8 cellular contexts compared by ENCODE assay signal in genomic region chr14:76761849-76762616, GRCh38. TPM values are rescaled to one million over a fixed set of nuclear protein-coding genes. Genes with fewer than 3 reads are reported as not detected.
DNase-seq lines count a peak whose midpoint lies in the region; ATAC-seq and TF ChIP-seq lines count a peak whose summit lies in the region.

No MANE protein-coding gene starts in this region.

- H3K9me3 Mint-ChIP-seq in CD4-positive, alpha-beta memory T cell: no peaks in the 10 kb centered on the region
- no peaks in the 10 kb centered on the region for H3K9me3 Mint-ChIP-seq in GM23338
- H3K9me3 Mint-ChIP-seq in glutamatergic neuron (ENCODE audit: unreplicated experiment): peaks cover 11% of the 10 kb centered on the region

- no peak for TF ChIP-seq CTCF in GM23338 (conservative IDR thresholded peaks at IDR 0.05; ENCODE audit: low read depth in 2 of 2)
- TF ChIP-seq CTCF in WERI-Rb-1 (IDR thresholded peaks at IDR 0.05; ENCODE audit: low read depth, low read length): no peak
- TF ChIP-seq CTCF in glutamatergic neuron (IDR thresholded peaks at IDR 0.05; ENCODE audit: partially characterized antibody, unreplicated experiment): no peak

- H4K20me1 ChIP-seq in GM23338 (replicated peaks; ENCODE audit: insufficient read depth): no peaks in the 10 kb centered on the region

- H3K4me1 Mint-ChIP-seq in CD4-positive, alpha-beta memory T cell: peaks cover 4 to 49% (median 15%) of the 10 kb centered on the region in 4 donors
- H3K4me1 Mint-ChIP-seq in GM23338: peaks cover 15% of the 10 kb centered on the region
- peaks cover 13% of the 10 kb centered on the region for H3K4me1 Mint-ChIP-seq in glutamatergic neuron (ENCODE audit: low read depth, unreplicated experiment)

- H3K27me3 Mint-ChIP-seq in CD4-positive, alpha-beta memory T cell: peaks cover 8 to 18% of the 10 kb centered on the region in 2 donors
- H3K27me3 Mint-ChIP-seq in GM23338 (ENCODE audit: insufficient read depth, low read depth, poor library complexity) (peaks cover 43% of the 10 kb centered on the region), glutamatergic neuron (ENCODE audit: unreplicated experiment) (peaks cover 15% of the 10 kb centered on the region)

- H3K9ac ChIP-seq in trophoblast cell (ENCODE audit: low read length): no peak overlapping the region

- H3K4me3 ChIP-seq in CD4-positive, alpha-beta memory T cell (ENCODE audit: low read length in 2 of 2): peak overlapping the region in 1 of 2 donors; percentile 69
- H3K4me3 ChIP-seq in GM23338 (peak overlapping the region; percentile 86), WERI-Rb-1 (ENCODE audit: low read depth, low read length) (peak overlapping the region; percentile 62), trophoblast cell (ENCODE audit: low read depth, low read length) (peak overlapping the region; percentile 78)

- H3K79me2 ChIP-seq in GM23338 (replicated peaks; ENCODE audit: insufficient read depth) (no peaks in the 10 kb centered on the region), trophoblast cell (ENCODE audit: control insufficient read depth, insufficient read depth, low read length, poor library complexity) (peaks cover 2% of the 10 kb centered on the region)

- H3K36me3 ChIP-seq in CD4-positive, alpha-beta memory T cell (ENCODE audit: insufficient read depth, low read length): no peaks in the 10 kb centered on the region
- H3K36me3 ChIP-seq in GM23338 (ENCODE audit: insufficient read depth): no peaks in the 10 kb centered on the region
- no peaks in the 10 kb centered on the region for H3K36me3 ChIP-seq in WERI-Rb-1
- no peaks in the 10 kb centered on the region for H3K36me3 ChIP-seq in trophoblast cell (ENCODE audit: control insufficient read depth in 1 of 2, insufficient read depth in 2 of 2, low read length in 2 of 2)

- peak overlapping the region; percentile 24 for H3K14ac ChIP-seq in trophoblast cell (ENCODE audit: low read length)

- CTCF ChIA-PET in CD4-positive, alpha-beta memory T cell (lab: Charles Lee; ENCODE audit: partially characterized antibody): interaction anchor here (1.6 to 2.8 kb wide), 2 partner anchors 23 to 308 kb away, joined by 3 to 13 read pairs; no protein-coding TSS in a partner anchor

- no peak overlapping the region for H2AK5ac ChIP-seq in trophoblast cell (ENCODE audit: low read length)

- intact Hi-C loops in CD4-positive, alpha-beta memory T cell (cut with micrococcal nuclease): loop anchor here (1.0 to 2.0 kb wide), 2 partner anchors 28 to 51 kb away; partner anchors contain the start of gene ANGEL1

- H3K27ac ChIP-seq in CD4-positive, alpha-beta memory T cell (ENCODE audit: low read depth, low read length): no peak overlapping the region
- H3K27ac ChIP-seq in GM23338 (ENCODE audit: low read depth) (no peak overlapping the region), WERI-Rb-1 (no peak overlapping the region), trophoblast cell (ENCODE audit: low read depth, low read length) (no peak overlapping the region)

- no peak overlapping the region for H2BK12ac ChIP-seq in trophoblast cell (ENCODE audit: low read length)

- POLR2A ChIA-PET in CD4-positive, alpha-beta memory T cell (lab: Charles Lee; ENCODE audit: partially characterized antibody): interaction anchor here (1.0 to 2.1 kb wide), 5 partner anchors 15 to 53 kb away, joined by 3 to 9 read pairs (median 4); partner anchors contain the start of gene ANGEL1

- peak overlapping the region; percentile 91 for H2AFZ ChIP-seq in GM23338
- peak overlapping the region; percentile 48 for H2AFZ ChIP-seq in trophoblast cell (ENCODE audit: insufficient read depth, low read length, poor library complexity)

- H3F3A ChIP-seq in GM23338 (replicated peaks; ENCODE audit: low read depth): no peaks in the 10 kb centered on the region

- no peaks in the 10 kb centered on the region for H3K36me3 Mint-ChIP-seq in CD4-positive, alpha-beta memory T cell
- H3K36me3 Mint-ChIP-seq in GM23338 (ENCODE audit: low read depth): no peaks in the 10 kb centered on the region
- peaks cover 7% of the 10 kb centered on the region for H3K36me3 Mint-ChIP-seq in glutamatergic neuron (ENCODE audit: unreplicated experiment)

- H3K4me3 Mint-ChIP-seq in CD4-positive, alpha-beta memory T cell: peak overlapping the region; percentile 77 to 92 (median 86)
- H3K4me3 Mint-ChIP-seq in GM23338 (peak overlapping the region; percentile 80), glutamatergic neuron (ENCODE audit: unreplicated experiment) (peak overlapping the region; percentile 93)

- H3K4me1 ChIP-seq in CD4-positive, alpha-beta memory T cell (ENCODE audit: insufficient read depth, low read length): peaks cover 22% of the 10 kb centered on the region
- H3K4me1 ChIP-seq in GM23338 (ENCODE audit: insufficient read depth) (peaks cover 14% of the 10 kb centered on the region), trophoblast cell (ENCODE audit: control insufficient read depth in 1 of 2, insufficient read depth in 2 of 2, low read length in 2 of 2) (peaks cover 7 to 8% of the 10 kb centered on the region in 2 experiments)

- H4K91ac ChIP-seq in trophoblast cell (ENCODE audit: low read depth, low read length): peak overlapping the region; percentile 22

- no peaks in the 10 kb centered on the region for H3K27me3 ChIP-seq in CD4-positive, alpha-beta memory T cell (ENCODE audit: insufficient read depth, low read length)
- H3K27me3 ChIP-seq in GM23338 (ENCODE audit: insufficient read depth) (peaks cover 80% of the 10 kb centered on the region), WERI-Rb-1 (ENCODE audit: insufficient read depth, low read depth, severe bottlenecking) (peaks cover 12% of the 10 kb centered on the region), trophoblast cell (ENCODE audit: insufficient read depth, low read length) (peaks cover 22% of the 10 kb centered on the region)

- H3K23ac ChIP-seq in trophoblast cell (ENCODE audit: low read length): no peak overlapping the region

- H2BK120ac ChIP-seq in trophoblast cell (ENCODE audit: insufficient read depth, low read length, poor library complexity): no peak overlapping the region

- H4K8ac ChIP-seq in trophoblast cell (ENCODE audit: low read depth, low read length): peak overlapping the region; percentile 14

- H3K79me1 ChIP-seq in trophoblast cell (ENCODE audit: low read length): peaks cover 6% of the 10 kb centered on the region

- no peak overlapping the region for H2BK5ac ChIP-seq in trophoblast cell (ENCODE audit: low read depth, low read length, poor library complexity)

- peak in 2 of 5 donors; percentile 4 to 39 for DNase-seq in CD4-positive, alpha-beta memory T cell
- DNase-seq in GM23338 (ENCODE audit: low spot score): no peak
- DNase-seq in WERI-Rb-1: no peak
- DNase-seq in glutamatergic neuron: peak; percentile 42
- DNase-seq in trophoblast cell: no peak
- no peak for DNase-seq in T-helper 9 cell
- DNase-seq in SHP77 (lab: John Stamatoyannopoulos, UW): no peak

- H3K4me2 ChIP-seq in GM23338: peak overlapping the region; percentile 97
- peak overlapping the region; percentile 92 for H3K4me2 ChIP-seq in trophoblast cell (ENCODE audit: low read length)

- ATAC-seq in GM23338: peak; percentile 72
- ATAC-seq in HG02642 (IDR thresholded peaks at IDR 0.05; ENCODE audit: poor library complexity, unreplicated experiment): no peak

- H3K9me2 ChIP-seq in GM23338 (ENCODE audit: insufficient read depth): no peaks in the 10 kb centered on the region

- peak overlapping the region in 6 of 7 donors; percentile 45 to 94 (median 84) for H3K27ac Mint-ChIP-seq in CD4-positive, alpha-beta memory T cell
- H3K27ac Mint-ChIP-seq in GM23338 (no peak overlapping the region), glutamatergic neuron (ENCODE audit: unreplicated experiment) (peak overlapping the region; percentile 94)

- no peak overlapping the region for H3K4ac ChIP-seq in trophoblast cell (ENCODE audit: low read depth, low read length)

- no CpG with 5 or more reads among the region's 80 CpGs for WGBS in trophoblast cell (ENCODE audit: extremely low coverage, insufficient coverage, insufficient read length)

- H3K18ac ChIP-seq in trophoblast cell (ENCODE audit: low read length): peak overlapping the region; percentile 34

- no peaks in the 10 kb centered on the region for H3K9me3 ChIP-seq in CD4-positive, alpha-beta memory T cell (ENCODE audit: control insufficient read depth in 1 of 2, low read length in 2 of 2)
- H3K9me3 ChIP-seq in WERI-Rb-1 (ENCODE audit: severe bottlenecking) (no peaks in the 10 kb centered on the region), trophoblast cell (ENCODE audit: insufficient read depth, low read depth, low read length) (no peaks in the 10 kb centered on the region)

- H4K12ac ChIP-seq in trophoblast cell (ENCODE audit: low read depth, low read length): peak overlapping the region; percentile 8

TF ChIP-seq in GM23338, 12 proteins besides CTCF, POLR2A, EP300 and RAD21 (continues in another document):
- TF ChIP-seq EZH2 (IDR thresholded peaks at IDR 0.05; ENCODE audit: low read depth, unreplicated experiment) (peak; percentile 62), POLR2AphosphoS5 (IDR thresholded peaks at IDR 0.05; ENCODE audit: low read depth) (no peak)

RNA-seq across cellular contexts. Expression of gene VASH1, which starts 0.8 kb away (rescaled TPM):
- total RNA-seq in CD4-positive, alpha-beta memory T cell: 10 to 100 TPM in 1 of 2 experiments, 1 to 10 TPM in 1; 9.3 to 12.6 TPM
- 1 to 10 TPM in 1 of 2 donors, under 1 TPM in 1; 0.59 to 1.8 TPM for polyA plus RNA-seq in CD4-positive, alpha-beta memory T cell
- total RNA-seq in GM23338 (2014; rRNA removed; shearing (Covaris generic)): 2.8 and 3.7 TPM in 2 replicates
- 0.78 and 1.4 TPM in 2 replicates for polyA plus RNA-seq in GM23338 (2016; fragmentation: Nextera tagmentation; extraction: Ambion mirVana)
- 149 TPM for total RNA-seq in glutamatergic neuron (ENCODE audit: unreplicated experiment)
- polyA plus RNA-seq in trophoblast cell (2013): 3.8 and 3.9 TPM in 2 replicates

RNA-seq across cellular contexts. Expression of gene ANGEL1, which starts 50.6 kb away (rescaled TPM):
- total RNA-seq in CD4-positive, alpha-beta memory T cell: 10 to 100 TPM; 26.1 to 28.0 TPM
- 10 to 100 TPM; 17.9 to 32.0 TPM for polyA plus RNA-seq in CD4-positive, alpha-beta memory T cell
- total RNA-seq in GM23338 (2014; rRNA removed; shearing (Covaris generic)): 22.2 and 31.6 TPM in 2 replicates
- 4.6 and 5.3 TPM in 2 replicates for polyA plus RNA-seq in GM23338 (2016; fragmentation: Nextera tagmentation; extraction: Ambion mirVana)
- 13.6 TPM for total RNA-seq in glutamatergic neuron (ENCODE audit: unreplicated experiment)
- polyA plus RNA-seq in trophoblast cell (2013): 6.4 TPM in 2 replicates

Comparison
In these comparisons a context has a peak if more than half of its experiments do, and no peak if none do; other contexts are left out.
1. RNA of gene VASH1, which starts 0.8 kb away (total RNA-seq): 149 TPM in glutamatergic neuron (single experiment); 9.3 to 12.6 TPM in CD4-positive, alpha-beta memory T cell and 2.8 to 3.7 TPM in GM23338; every median in the first group is over 10 times any median in the second.
2. Peak in every context shown above with its lines, with median percentiles within 50 percentile points of each other: H3K4me3 Mint-ChIP-seq.